In genomic region chr15:73985101-73985873, GRCh38 we compare ENCODE assay signal across 12 cellular contexts. TPM values are rescaled to one million over a fixed set of nuclear protein-coding genes. Genes with fewer than 3 reads are reported as not detected.
DNase-seq lines count a peak whose midpoint lies in the region; ATAC-seq and TF ChIP-seq lines count a peak whose summit lies in the region.
"Had no signal": no experiment of that assay in that cellular context is flagged by ENCODE, and none has a peak within 500 bp of the region (broad histone marks: within the 10 kb centered on the region; RNA-seq: fewer than 3 reads in every experiment).

No MANE protein-coding gene starts in this region.

- no peaks in the 10 kb centered on the region for H3K9me3 ChIP-seq in left ventricle myocardium inferior (replicated peaks)
- no peaks in the 10 kb centered on the region for H3K9me3 ChIP-seq in lower lobe of right lung
- H3K9me3 ChIP-seq in vagina = no peaks in the 10 kb centered on the region

- H3K4me3 ChIP-seq in left ventricle myocardium inferior (no peak overlapping the region), lower lobe of right lung (no peak overlapping the region), vagina (no peak overlapping the region)

- H3K27me3 Mint-ChIP-seq in activated naive CD8-positive, alpha-beta T cell treated with anti-CD3 and anti-CD28 coated beads, Interleukin-2, amount 50 U/mL, for 24 hours = no peaks in the 10 kb centered on the region

- H3K9me3 Mint-ChIP-seq in activated naive CD8-positive, alpha-beta T cell treated with anti-CD3 and anti-CD28 coated beads, Interleukin-2, amount 50 U/mL, for 24 hours = no peaks in the 10 kb centered on the region

- TF ChIP-seq POLR2A in vagina (IDR thresholded peaks at IDR 0.05) = no peak

- TF ChIP-seq CTCF in left ventricle myocardium inferior (IDR thresholded peaks at IDR 0.05; ENCODE audit: borderline replicate concordance) (no peak), lower lobe of right lung (IDR thresholded peaks at IDR 0.05) (no peak), vagina (IDR thresholded peaks at IDR 0.05) (no peak)

- intact Hi-C loops in left ventricle myocardium inferior (cut with micrococcal nuclease) (no loop called here), Right ventricle myocardium inferior (cut with DNase I) (no loop called here), lower lobe of right lung (cut with DNase I) (no loop called here), vagina (cut with DNase I) (no loop called here)

- H3K36me3 ChIP-seq in left ventricle myocardium inferior (peaks cover 18% of the 10 kb centered on the region), lower lobe of right lung (no peaks in the 10 kb centered on the region), vagina (no peaks in the 10 kb centered on the region)

- no peak for ATAC-seq in Right ventricle myocardium inferior
- peak; percentile 9 for ATAC-seq in activated naive CD8-positive, alpha-beta T cell treated with anti-CD3 and anti-CD28 coated beads, Interleukin-2, amount 50 U/mL, for 24 hours
- no peak for ATAC-seq in lower lobe of right lung
- ATAC-seq in GM21360 (IDR thresholded peaks at IDR 0.05; ENCODE audit: unreplicated experiment) = no peak
- ATAC-seq: PC-3 had no signal

- H3K4me1 ChIP-seq in left ventricle myocardium inferior = peaks cover 98% of the 10 kb centered on the region
- H3K4me1 ChIP-seq in lower lobe of right lung = peaks cover 94% of the 10 kb centered on the region
- H3K4me1 ChIP-seq in vagina = peaks cover 89% of the 10 kb centered on the region

- no peak overlapping the region for H3K4me3 Mint-ChIP-seq in activated naive CD8-positive, alpha-beta T cell treated with anti-CD3 and anti-CD28 coated beads, Interleukin-2, amount 50 U/mL, for 24 hours

- DNase-seq in left ventricle myocardium inferior (no peak), Right ventricle myocardium inferior (ENCODE audit: missing footprints) (no peak), lower lobe of right lung (no peak), vagina (ENCODE audit: extremely low spot score in 2 of 2) (no peak), SHP77 treated with DMSO at 0.1 percent for 48 hours (lab: John Stamatoyannopoulos, UW) (no peak), NOMO-1 treated with DMSO at 0.1 percent for 48 hours (lab: John Stamatoyannopoulos, UW; ENCODE audit: unreplicated experiment) (no peak)
- no peak for DNase-seq in activated naive CD8-positive, alpha-beta T cell treated with anti-CD3 and anti-CD28 coated beads, Interleukin-2, amount 50 U/mL, for 24 hours
- DNase-seq: activated CD4-positive, alpha-beta T cell treated with anti-CD3 and anti-CD28 coated beads for 1 hour; midbrain; NCI-H1048; PC-3 had no signal

- no peak overlapping the region for H3K27ac Mint-ChIP-seq in activated naive CD8-positive, alpha-beta T cell treated with anti-CD3 and anti-CD28 coated beads, Interleukin-2, amount 50 U/mL, for 24 hours

- H3K27me3 ChIP-seq in left ventricle myocardium inferior (ENCODE audit: low read depth) (no peaks in the 10 kb centered on the region), lower lobe of right lung (ENCODE audit: low read depth) (no peaks in the 10 kb centered on the region), vagina (no peaks in the 10 kb centered on the region)

- H3K4me1 Mint-ChIP-seq in activated naive CD8-positive, alpha-beta T cell treated with anti-CD3 and anti-CD28 coated beads, Interleukin-2, amount 50 U/mL, for 24 hours = peaks cover 48% of the 10 kb centered on the region

- H3K27ac ChIP-seq in left ventricle myocardium inferior (replicated peaks) = peak overlapping the region; percentile 100
- peak overlapping the region; percentile 91 for H3K27ac ChIP-seq in lower lobe of right lung
- peak overlapping the region; percentile 96 for H3K27ac ChIP-seq in vagina

- no peaks in the 10 kb centered on the region for H3K36me3 Mint-ChIP-seq in activated naive CD8-positive, alpha-beta T cell treated with anti-CD3 and anti-CD28 coated beads, Interleukin-2, amount 50 U/mL, for 24 hours (ENCODE audit: low read depth)

RNA-seq across cellular contexts. Expression of gene STOML1, which starts 6.8 kb away (rescaled TPM):
- total RNA-seq in left ventricle myocardium inferior (26.1 TPM), Right ventricle myocardium inferior (31.2 TPM), lower lobe of right lung (16.3 TPM), vagina (15.0 TPM)

RNA-seq across cellular contexts. Expression of gene PML, which starts 9.2 kb away (rescaled TPM):
- total RNA-seq in left ventricle myocardium inferior (19.1 TPM), Right ventricle myocardium inferior (22.3 TPM), lower lobe of right lung (79.4 TPM), vagina (107 TPM)

RNA-seq across cellular contexts. Expression of gene LOXL1, which starts 59.0 kb away (rescaled TPM):
- total RNA-seq in left ventricle myocardium inferior (31.9 TPM), Right ventricle myocardium inferior (15.9 TPM), lower lobe of right lung (7.6 TPM), vagina (29.0 TPM)
